In the genomic region with DNA sequence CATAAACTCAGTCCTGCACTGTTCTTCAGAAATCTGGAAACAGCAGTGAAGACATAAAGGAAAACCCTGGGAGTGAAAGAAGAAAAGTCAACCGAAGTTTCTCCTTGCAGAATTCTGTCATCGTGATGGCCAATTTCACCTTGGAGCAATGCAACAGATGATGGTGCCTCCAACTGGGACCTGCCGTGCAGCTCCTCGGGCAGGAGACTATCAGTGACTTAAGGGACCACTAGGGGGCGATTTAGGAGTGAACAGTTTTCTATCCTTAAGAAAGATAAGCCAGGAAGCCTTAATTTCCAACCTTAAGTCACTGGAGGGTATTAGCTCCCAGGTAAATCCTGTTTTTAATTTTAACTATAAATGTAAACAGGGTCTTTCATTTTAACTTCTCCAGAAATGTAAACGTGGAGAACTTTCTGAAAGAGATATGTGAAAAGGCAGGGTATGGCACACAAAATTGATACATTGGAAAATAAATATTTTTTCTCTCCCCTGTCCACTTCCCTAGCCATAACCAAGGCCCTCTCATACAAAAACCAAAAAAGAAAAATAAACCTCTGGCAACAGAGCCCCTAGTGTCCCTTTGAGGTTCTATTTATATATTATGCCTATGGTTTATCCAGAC, we compare ENCODE assay signal across 8 cellular contexts.
DNase-seq lines count a peak whose midpoint lies in the region; ATAC-seq, FAIRE-seq and TF ChIP-seq lines count a peak whose summit lies in the region.

No MANE protein-coding gene starts in this region.

- peak; percentile 69 to 82 (median 81) for TF ChIP-seq CTCF in GM12878 (IDR thresholded peaks at IDR 0.05 in 2 of 3, conservative IDR thresholded peaks at IDR 0.05 in 1 of 3; ENCODE audit: control insufficient read depth in 2 of 3, extremely low read depth in 1 of 3, insufficient read depth in 1 of 3, low read depth in 3 of 3, low read length in 3 of 3)

- 2% methylated on average over 6 of the region's 6 CpGs for WGBS in GM12878 (ENCODE audit: insufficient coverage, insufficient replicate concordance, low lambda C conversion rate, missing lambda C conversion rate)

- no peak overlapping the region for H3K27ac ChIP-seq in CD4-positive, alpha-beta memory T cell (ENCODE audit: low read depth, low read length)
- no peak overlapping the region for H3K27ac ChIP-seq in GM12878 (ENCODE audit: control insufficient read depth, insufficient read depth)

- H3K9me3 Mint-ChIP-seq in CD4-positive, alpha-beta memory T cell, result no peaks in the 10 kb centered on the region

- H3K36me3 Mint-ChIP-seq in CD4-positive, alpha-beta memory T cell, result no peaks in the 10 kb centered on the region

- RAD21 ChIA-PET in GM12878 (lab: Charles Lee; ENCODE audit: unreplicated experiment), result interaction anchor here (0.6 to 1.7 kb wide), 7 partner anchors 11 to 1664 kb away, joined by 3 to 4 read pairs (median 3); no protein-coding TSS in a partner anchor

- peak; percentile 69 for ATAC-seq in GM18909 (IDR thresholded peaks at IDR 0.05; ENCODE audit: poor library complexity, unreplicated experiment)
- peak; percentile 53 for ATAC-seq in HG03439 (IDR thresholded peaks at IDR 0.05; ENCODE audit: unreplicated experiment)
- peak; percentile 83 for ATAC-seq in GM12878
- no peak for ATAC-seq in GM21423 (IDR thresholded peaks at IDR 0.05; ENCODE audit: unreplicated experiment)

- CTCF ChIA-PET in CD4-positive, alpha-beta memory T cell (lab: Charles Lee; ENCODE audit: partially characterized antibody), result interaction anchor here (0.8 to 2.7 kb wide), 6 partner anchors 10 to 28 kb away, joined by 3 to 9 read pairs (median 4); no protein-coding TSS in a partner anchor
- CTCF ChIA-PET in GM12878 (lab: Yijun Ruan, JAX), result interaction anchor here (0.7 to 9.6 kb wide), 19 partner anchors 10 to 1535 kb away, joined by 3 to 110 read pairs (median 4); no protein-coding TSS in a partner anchor

- peaks cover 0 to 2% of the 10 kb centered on the region in 2 donors for H3K27me3 Mint-ChIP-seq in CD4-positive, alpha-beta memory T cell

- no peaks in the 10 kb centered on the region for H4K20me1 ChIP-seq in GM12878 (ENCODE audit: control insufficient read depth, insufficient read depth)

- H3K9ac ChIP-seq in GM12878 (ENCODE audit: control insufficient read depth, insufficient read depth, low read length), result no peak overlapping the region

- no peak overlapping the region for H2AFZ ChIP-seq in GM12878 (ENCODE audit: control insufficient read depth, low read depth, low read length)

- H3K4me2 ChIP-seq in GM12878 (ENCODE audit: control insufficient read depth, insufficient read depth), result no peak overlapping the region

- no peaks in the 10 kb centered on the region for H3K4me1 Mint-ChIP-seq in CD4-positive, alpha-beta memory T cell

- intact Hi-C loops in CD4-positive, alpha-beta memory T cell (cut with micrococcal nuclease), result no loop called here
- intact Hi-C loops in GM12878 (cut with micrococcal nuclease; ENCODE audit: unreplicated experiment), result loop anchor here (1.0 to 10.0 kb wide), 2 partner anchors 214 to 340 kb away; no protein-coding TSS in a partner anchor

- SMC1A ChIA-PET in GM12878 (lab: Charles Lee; ENCODE audit: uncharacterized antibody, unreplicated experiment), result interaction anchor here (0.7 to 1.4 kb wide), 7 partner anchors 57 to 1664 kb away, joined by 3 to 8 read pairs (median 4); no protein-coding TSS in a partner anchor

- no peaks in the 10 kb centered on the region for H3K9me3 ChIP-seq in CD4-positive, alpha-beta memory T cell (ENCODE audit: control insufficient read depth in 1 of 2, low read length in 2 of 2)
- no peaks in the 10 kb centered on the region for H3K9me3 ChIP-seq in GM12878 (replicated peaks; ENCODE audit: control insufficient read depth, insufficient read depth, low read length)

- no TSS peak for BruUV-seq in GM12878 (replicated peaks; lab: Mats Ljungman, UMichigan)

- POLR2A ChIA-PET in CD4-positive, alpha-beta memory T cell (lab: Charles Lee; ENCODE audit: partially characterized antibody), result no interaction called here
- POLR2A ChIA-PET in GM12878 (lab: Charles Lee), result no interaction called here

- peak; percentile 62 for FAIRE-seq in GM12878 (lab: Jason Lieb, UNC)

- TF ChIP-seq RAD21 in GM12878 (IDR thresholded peaks at IDR 0.05; ENCODE audit: insufficient read depth, low read depth, low read length), result peak; percentile 62

- no peaks in the 10 kb centered on the region for H3K79me2 ChIP-seq in GM12878 (ENCODE audit: control insufficient read depth, insufficient read depth, low read length)

- H3K27me3 ChIP-seq in CD4-positive, alpha-beta memory T cell (ENCODE audit: insufficient read depth, low read length), result no peaks in the 10 kb centered on the region
- H3K27me3 ChIP-seq in GM12878 (replicated peaks in 1 of 2; ENCODE audit: control insufficient read depth in 2 of 2, insufficient read depth in 2 of 2, low read length in 1 of 2), result no peaks in the 10 kb centered on the region

- in situ Hi-C loops in GM12878 (cut with MboI), result no loop called here

- H3K27ac Mint-ChIP-seq in CD4-positive, alpha-beta memory T cell, result no peak overlapping the region

- H3K4me1 ChIP-seq in CD4-positive, alpha-beta memory T cell (ENCODE audit: insufficient read depth, low read length), result no peaks in the 10 kb centered on the region
- peaks cover 10% of the 10 kb centered on the region; the same call in 1 of the 2 replicates for H3K4me1 ChIP-seq in GM12878 (ENCODE audit: control insufficient read depth, insufficient read depth, low read length)

- H3K4me3 ChIP-seq in CD4-positive, alpha-beta memory T cell (ENCODE audit: low read length in 2 of 2), result no peak overlapping the region
- H3K4me3 ChIP-seq in GM12878, result no peak overlapping the region

- H3K4me3 Mint-ChIP-seq in CD4-positive, alpha-beta memory T cell, result no peak overlapping the region

- TF ChIP-seq POLR2A in GM12878 (IDR thresholded peaks at IDR 0.05; ENCODE audit: low read depth, low read length), result no peak

- no peaks in the 10 kb centered on the region for H3K36me3 ChIP-seq in CD4-positive, alpha-beta memory T cell (ENCODE audit: insufficient read depth, low read length)
- no peaks in the 10 kb centered on the region for H3K36me3 ChIP-seq in GM12878 (ENCODE audit: control insufficient read depth in 2 of 2, insufficient read depth in 2 of 2, low read length in 1 of 2)

- peak in 3 of 5 donors; percentile 2 to 18 (median 7) for DNase-seq in CD4-positive, alpha-beta memory T cell
- DNase-seq in NCI-H526 treated with DMSO at 0.1 percent for 48 hours (lab: John Stamatoyannopoulos, UW), result peak; percentile 74
- no peak for DNase-seq in GM12878 (ENCODE audit: low read depth, low spot score)
- DNase-seq in iPS-NIHi11 (ENCODE audit: low spot score), result peak; percentile 64
- peak; percentile 19 for DNase-seq in stimulated activated CD4-positive, alpha-beta T cell treated with anti-CD3 and anti-CD28 coated beads, Interleukin-4, amount 100 ng/mL, for 24 hours

- TF ChIP-seq EP300 in GM12878 (IDR thresholded peaks at IDR 0.05; ENCODE audit: borderline replicate concordance in 1 of 2, control insufficient read depth in 1 of 2, low read depth in 2 of 2, low read length in 2 of 2), result no peak

TF ChIP-seq in GM12878, 131 proteins besides CTCF, POLR2A, EP300 and RAD21:
- TF ChIP-seq SMC3 (IDR thresholded peaks at IDR 0.05; ENCODE audit: borderline replicate concordance, low read length) (peak; percentile 62), SMAD1 (IDR thresholded peaks at IDR 0.05; ENCODE audit: low read depth, partially characterized antibody) (no peak)
